In genomic region chr12:96034631-96035282, GRCh38 we compare ENCODE assay signal across 9 cellular contexts. TPM values are rescaled to one million over a fixed set of nuclear protein-coding genes. Genes with fewer than 3 reads are reported as not detected.
DNase-seq lines count a peak whose midpoint lies in the region; ATAC-seq and TF ChIP-seq lines count a peak whose summit lies in the region.
"Had no signal": no experiment of that assay in that cellular context is flagged by ENCODE, and none has a peak within 500 bp of the region (broad histone marks: within the 10 kb centered on the region; RNA-seq: fewer than 3 reads in every experiment).

No MANE protein-coding gene starts in this region.

- CTCF ChIA-PET in CD8-positive, alpha-beta T cell (lab: Charles Lee) = no interaction called here

- no peaks in the 10 kb centered on the region for H3K36me3 Mint-ChIP-seq in CD8-positive, alpha-beta T cell

- no peaks in the 10 kb centered on the region for H3K9me3 ChIP-seq in CD8-positive, alpha-beta T cell (ENCODE audit: low read length)
- H3K9me3 ChIP-seq in left lung (no peaks in the 10 kb centered on the region), thyroid gland (no peaks in the 10 kb centered on the region)

- ATAC-seq in CD8-positive, alpha-beta T cell = no peak
- ATAC-seq in GM21367 (IDR thresholded peaks at IDR 0.05; ENCODE audit: unreplicated experiment) (peak; percentile 6), left lung (peak; percentile 38)

- TF ChIP-seq POLR2A in thyroid gland (IDR thresholded peaks at IDR 0.05) = no peak

- no peak for TF ChIP-seq CTCF in CD8-positive, alpha-beta T cell (IDR thresholded peaks at IDR 0.05)
- TF ChIP-seq CTCF in left lung (IDR thresholded peaks at IDR 0.05) = no peak
- no peak for TF ChIP-seq CTCF in thyroid gland (IDR thresholded peaks at IDR 0.05)

- WGBS in thyroid gland, 2 donors = 3 to 4% methylated on average over 25 of the region's 25 CpGs

- POLR2A ChIA-PET in CD8-positive, alpha-beta T cell (lab: Charles Lee) = interaction anchor here (1.3 to 1.6 kb wide), 2 partner anchors 26 to 92 kb away, joined by 6 to 11 read pairs; partner anchors contain the start of genes AMDHD1 and CCDC38

- no peak overlapping the region for H3K4me3 Mint-ChIP-seq in CD8-positive, alpha-beta T cell
- H3K4me3 Mint-ChIP-seq: activated B cell treated with CpG ODN at 0.5 μM for 24 hours had no signal

- H3K4me3 ChIP-seq in CD8-positive, alpha-beta T cell (ENCODE audit: low read depth, low read length) = peak overlapping the region; percentile 65
- peak overlapping the region; percentile 91 to 98 for H3K4me3 ChIP-seq in left lung
- peak overlapping the region; percentile 67 to 75 (median 74) for H3K4me3 ChIP-seq in thyroid gland (replicated peaks in 1 of 3)

- no peaks in the 10 kb centered on the region for H3K36me3 ChIP-seq in CD8-positive, alpha-beta T cell (ENCODE audit: insufficient read depth, low read length)
- H3K36me3 ChIP-seq in left lung (no peaks in the 10 kb centered on the region), thyroid gland (no peaks in the 10 kb centered on the region)

- H3K9me3 Mint-ChIP-seq in CD8-positive, alpha-beta T cell = no peaks in the 10 kb centered on the region
- H3K9me3 Mint-ChIP-seq: activated B cell treated with CpG ODN at 0.5 μM for 24 hours had no signal

- H3K27ac ChIP-seq in CD8-positive, alpha-beta T cell (ENCODE audit: low read depth, low read length) = peak overlapping the region; percentile 68
- H3K27ac ChIP-seq in caudate nucleus (ENCODE audit: low read depth, low read length) (peak overlapping the region; percentile 72), left lung (peak overlapping the region; percentile 85 to 94), thyroid gland (peak overlapping the region; percentile 74 to 87 (median 87))

- H3K4me1 ChIP-seq in CD8-positive, alpha-beta T cell (ENCODE audit: insufficient read depth, low read length) = peaks cover 14% of the 10 kb centered on the region
- H3K4me1 ChIP-seq in left lung = peaks cover 8 to 69% of the 10 kb centered on the region in 2 donors
- H3K4me1 ChIP-seq in thyroid gland = peaks cover 14 to 17% of the 10 kb centered on the region in 2 donors

- no peak overlapping the region for H3K27ac Mint-ChIP-seq in CD8-positive, alpha-beta T cell
- H3K27ac Mint-ChIP-seq: activated B cell treated with CpG ODN at 0.5 μM for 24 hours had no signal

- intact Hi-C loops in CD8-positive, alpha-beta T cell (cut with DNase I, micrococcal nuclease) = loop anchor here (1.0 to 10.0 kb wide), 13 partner anchors 92 to 1032 kb away; partner anchors contain the start of genes AMDHD1 (in 2 of the 2), CCDC38 (in 2 of the 2), CDK17 (in 2 of the 2) and FGD6 (in 2 of the 2)
- intact Hi-C loops in left lung (cut with DNase I) (no loop called here), thyroid gland (cut with DNase I) (no loop called here)

- peak in 1 of 7 experiments; percentile 25 for DNase-seq in CD8-positive, alpha-beta T cell
- peak; percentile 18 for DNase-seq in M059J (ENCODE audit: low read depth)
- DNase-seq in caudate nucleus (lab: John Stamatoyannopoulos, UW) = peak in 27 of 61 donors; percentile 4 to 58 (median 38)
- DNase-seq in left lung = peak in 1 of 2 donors; percentile 76
- peak; percentile 50 to 52 for DNase-seq in thyroid gland
- DNase-seq in activated naive CD4-positive, alpha-beta T cell (lab: John Stamatoyannopoulos, UW) = no peak
- no peak for DNase-seq in AML-193 (lab: John Stamatoyannopoulos, UW)

- no peaks in the 10 kb centered on the region for H3K27me3 ChIP-seq in CD8-positive, alpha-beta T cell (ENCODE audit: insufficient read depth, low read length)
- H3K27me3 ChIP-seq in left lung (no peaks in the 10 kb centered on the region), thyroid gland (no peaks in the 10 kb centered on the region)

- H3K4me1 Mint-ChIP-seq in CD8-positive, alpha-beta T cell (ENCODE audit: low read depth) = peaks cover 19% of the 10 kb centered on the region

- no peaks in the 10 kb centered on the region for H3K27me3 Mint-ChIP-seq in CD8-positive, alpha-beta T cell (ENCODE audit: low read depth)
- H3K27me3 Mint-ChIP-seq: activated B cell treated with CpG ODN at 0.5 μM for 24 hours had no signal

RNA-seq across cellular contexts. Expression of gene LTA4H, which starts 0.6 kb away (rescaled TPM):
- 10 to 100 TPM; 38.4 to 42.9 TPM for total RNA-seq in CD8-positive, alpha-beta T cell
- total RNA-seq in M059J (2014; rRNA removed; shearing (Covaris generic)) = 39.8 and 51.4 TPM in 2 replicates
- total RNA-seq in left lung = 100 to 1,000 TPM; 201 to 227 TPM
- total RNA-seq in thyroid gland = 100 to 1,000 TPM in 1 of 4 donors, 10 to 100 TPM in 3; 70.1 to 102 (median 75.0) TPM

RNA-seq across cellular contexts. Expression of gene HAL, which starts 38.6 kb away (rescaled TPM):
- total RNA-seq in CD8-positive, alpha-beta T cell = under 1 TPM; 0.17 to 0.95 TPM
- not detected in 2 replicates for total RNA-seq in M059J (2014; rRNA removed; shearing (Covaris generic))
- total RNA-seq in left lung = 1 to 10 TPM; 1.1 to 7.1 TPM
- total RNA-seq in thyroid gland = 1 to 10 TPM in 2 of 4 donors, not detected in 2; 1.3 to 1.9 TPM

Comparison
In these comparisons a context has a peak if more than half of its experiments do, and no peak if none do; other contexts are left out.
1. DNase-seq: peak in M059J (single experiment) and thyroid gland (2 of 2); none in activated naive CD4-positive, alpha-beta T cell (0 of 4) and AML-193 (0 of 2).
2. intact Hi-C loops: an anchor here in CD8-positive, alpha-beta T cell (1.0 to 10.0 kb wide); none called in left lung and thyroid gland.
3. Peak in every context shown above with its lines, with median percentiles within 50 percentile points of each other: H3K27ac ChIP-seq and H3K4me3 ChIP-seq.